In genomic region chr1:157156058-157156541, GRCh38 we compare ENCODE assay signal across 8 cellular contexts. TPM values are rescaled to one million over a fixed set of nuclear protein-coding genes. Genes with fewer than 3 reads are reported as not detected.
DNase-seq lines count a peak whose midpoint lies in the region; ATAC-seq and TF ChIP-seq lines count a peak whose summit lies in the region.

No MANE protein-coding gene starts in this region.

- H3K4me3 ChIP-seq in AG09309 (ENCODE audit: control insufficient read depth, low read depth, low read length) (no peak overlapping the region), GM23248 (peak overlapping the region; percentile 48; the same call in 1 of the 2 replicates), cardiac fibroblast (replicated peaks in 1 of 2; ENCODE audit: low read depth in 2 of 2, low read length in 2 of 2) (no peak overlapping the region)

- peaks cover 17% of the 10 kb centered on the region for H3K4me1 ChIP-seq in GM23248 (ENCODE audit: insufficient read depth)

- no peak overlapping the region for H3K27ac ChIP-seq in GM23248

- H3F3A ChIP-seq in GM23248 (ENCODE audit: insufficient read depth) = peaks cover 12% of the 10 kb centered on the region

- peak overlapping the region; percentile 64 for H2AFZ ChIP-seq in GM23248

- H3K4me2 ChIP-seq in GM23248 (ENCODE audit: unreplicated experiment) = peak overlapping the region; percentile 75

- WGBS in GM23248 (ENCODE audit: low coverage in 1 of 2, low lambda C conversion rate in 2 of 2, missing lambda C conversion rate in 2 of 2), 2 experiments = 2 to 3% methylated on average over 14 of the region's 14 CpGs

- no peaks in the 10 kb centered on the region for H4K20me1 ChIP-seq in GM23248 (ENCODE audit: insufficient read depth)

- peak; percentile 96 for TF ChIP-seq CTCF in AG09309 (IDR thresholded peaks at IDR 0.05; ENCODE audit: control insufficient read depth, insufficient read depth, low read depth, low read length, missing control alignments)
- TF ChIP-seq CTCF in cardiac fibroblast (IDR thresholded peaks at IDR 0.05; ENCODE audit: low read depth, low read length) = peak; percentile 88

- in situ Hi-C loops in GM23248 (cut with MboI) = loop anchor here (10.0 kb wide), 1 partner anchor 61 kb away; the partner anchor contains the start of gene ETV3L

- ATAC-seq in left colon = peak; percentile 49

- no peak overlapping the region for H3K9ac ChIP-seq in GM23248

- DNase-seq in AG09309 (ENCODE audit: low read depth) = no peak
- DNase-seq in GM23248 = peak; percentile 81
- DNase-seq in NCI-H2171 treated with DMSO at 0.1 percent for 48 hours (lab: John Stamatoyannopoulos, UW) = peak; percentile 36
- peak; percentile 83 for DNase-seq in activated CD4-positive, CD25-positive, alpha-beta regulatory T cell treated with anti-CD3 and anti-CD28 coated beads, Interleukin-2, amount 50 U/mL, for 72 hours
- DNase-seq in cardiac fibroblast (ENCODE audit: low read depth in 2 of 2) = peak; percentile 67 to 69
- DNase-seq in left colon = peak in 1 of 2 donors; percentile 83
- DNase-seq in stimulated activated CD4-positive, alpha-beta T cell treated with anti-CD3 and anti-CD28 coated beads, Interleukin-4, amount 100 ng/mL, for 4 hours = peak; percentile 58 to 73
- no peak for DNase-seq in middle frontal gyrus (ENCODE audit: extremely low spot score, low spot score)

- no peaks in the 10 kb centered on the region for H3K9me3 ChIP-seq in GM23248 (ENCODE audit: low read depth)

- H3K36me3 ChIP-seq in GM23248 (ENCODE audit: low read depth) = no peaks in the 10 kb centered on the region

- H3K79me2 ChIP-seq in GM23248 (ENCODE audit: insufficient read depth) = no peaks in the 10 kb centered on the region

- intact Hi-C loops in left colon (cut with DNase I, micrococcal nuclease) = loop anchor here (2.0 to 5.0 kb wide), 2 partner anchors 65 to 69 kb away; no protein-coding TSS in a partner anchor

- H3K27me3 ChIP-seq in GM23248 (replicated peaks; ENCODE audit: insufficient read depth) = no peaks in the 10 kb centered on the region

- no peaks in the 10 kb centered on the region for H3K9me2 ChIP-seq in GM23248 (ENCODE audit: insufficient read depth)

RNA-seq across cellular contexts. Expression of gene ETV3, which starts 17.9 kb away (rescaled TPM):
- 10.6 and 21.4 TPM in 2 replicates for total RNA-seq in GM23248 (2014; rRNA removed; shearing (Covaris generic))
- polyA plus RNA-seq in GM23248 (2016; fragmentation: Nextera tagmentation; extraction: Ambion mirVana) = 4.8 and 5.2 TPM in 2 replicates
- total RNA-seq in left colon = 10 to 100 TPM; 27.9 to 32.5 TPM

RNA-seq across cellular contexts. Expression of gene ETV3L, which starts 56.5 kb away (rescaled TPM):
- not detected in 2 replicates for total RNA-seq in GM23248 (2014; rRNA removed; shearing (Covaris generic))
- not detected in 2 replicates for polyA plus RNA-seq in GM23248 (2016; fragmentation: Nextera tagmentation; extraction: Ambion mirVana)
- not detected for total RNA-seq in left colon

Comparison
In these comparisons a context has a peak if more than half of its experiments do, and no peak if none do; other contexts are left out.
1. DNase-seq: peak in GM23248 (single experiment), NCI-H2171 treated with DMSO at 0.1 percent for 48 hours (single experiment), activated CD4-positive, CD25-positive, alpha-beta regulatory T cell treated with anti-CD3 and anti-CD28 coated beads, Interleukin-2, amount 50 U/mL, for 72 hours (single experiment), cardiac fibroblast (2 of 2) and stimulated activated CD4-positive, alpha-beta T cell treated with anti-CD3 and anti-CD28 coated beads, Interleukin-4, amount 100 ng/mL, for 4 hours (2 of 2); none in AG09309 (single experiment) and middle frontal gyrus (single experiment).